Comparison of ENCODE assay signal across 1 cellular context in genomic region chr10:119105155-119105554, GRCh38.
TF ChIP-seq lines count a peak whose summit lies in the region.

No MANE protein-coding gene starts in this region.

TF ChIP-seq in GM12878, 131 proteins besides CTCF, POLR2A, EP300 and RAD21:
- TF ChIP-seq, protein P1, sequence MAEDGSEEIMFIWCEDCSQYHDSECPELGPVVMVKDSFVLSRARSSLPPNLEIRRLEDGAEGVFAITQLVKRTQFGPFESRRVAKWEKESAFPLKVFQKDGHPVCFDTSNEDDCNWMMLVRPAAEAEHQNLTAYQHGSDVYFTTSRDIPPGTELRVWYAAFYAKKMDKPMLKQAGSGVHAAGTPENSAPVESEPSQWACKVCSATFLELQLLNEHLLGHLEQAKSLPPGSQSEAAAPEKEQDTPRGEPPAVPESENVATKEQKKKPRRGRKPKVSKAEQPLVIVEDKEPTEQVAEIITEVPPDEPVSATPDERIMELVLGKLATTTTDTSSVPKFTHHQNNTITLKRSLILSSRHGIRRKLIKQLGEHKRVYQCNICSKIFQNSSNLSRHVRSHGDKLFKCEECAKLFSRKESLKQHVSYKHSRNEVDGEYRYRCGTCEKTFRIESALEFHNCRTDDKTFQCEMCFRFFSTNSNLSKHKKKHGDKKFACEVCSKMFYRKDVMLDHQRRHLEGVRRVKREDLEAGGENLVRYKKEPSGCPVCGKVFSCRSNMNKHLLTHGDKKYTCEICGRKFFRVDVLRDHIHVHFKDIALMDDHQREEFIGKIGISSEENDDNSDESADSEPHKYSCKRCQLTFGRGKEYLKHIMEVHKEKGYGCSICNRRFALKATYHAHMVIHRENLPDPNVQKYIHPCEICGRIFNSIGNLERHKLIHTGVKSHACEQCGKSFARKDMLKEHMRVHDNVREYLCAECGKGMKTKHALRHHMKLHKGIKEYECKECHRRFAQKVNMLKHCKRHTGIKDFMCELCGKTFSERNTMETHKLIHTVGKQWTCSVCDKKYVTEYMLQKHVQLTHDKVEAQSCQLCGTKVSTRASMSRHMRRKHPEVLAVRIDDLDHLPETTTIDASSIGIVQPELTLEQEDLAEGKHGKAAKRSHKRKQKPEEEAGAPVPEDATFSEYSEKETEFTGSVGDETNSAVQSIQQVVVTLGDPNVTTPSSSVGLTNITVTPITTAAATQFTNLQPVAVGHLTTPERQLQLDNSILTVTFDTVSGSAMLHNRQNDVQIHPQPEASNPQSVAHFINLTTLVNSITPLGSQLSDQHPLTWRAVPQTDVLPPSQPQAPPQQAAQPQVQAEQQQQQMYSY (CRISPR knock-in tag; IDR thresholded peaks at IDR 0.05), result no peak
- TF ChIP-seq MLLT1 (IDR thresholded peaks at IDR 0.05), result peak; percentile 82
TF ChIP-seq in GM12878: peak in this region for 1.
